22 cellular contexts compared by ENCODE assay signal in the genomic region with DNA sequence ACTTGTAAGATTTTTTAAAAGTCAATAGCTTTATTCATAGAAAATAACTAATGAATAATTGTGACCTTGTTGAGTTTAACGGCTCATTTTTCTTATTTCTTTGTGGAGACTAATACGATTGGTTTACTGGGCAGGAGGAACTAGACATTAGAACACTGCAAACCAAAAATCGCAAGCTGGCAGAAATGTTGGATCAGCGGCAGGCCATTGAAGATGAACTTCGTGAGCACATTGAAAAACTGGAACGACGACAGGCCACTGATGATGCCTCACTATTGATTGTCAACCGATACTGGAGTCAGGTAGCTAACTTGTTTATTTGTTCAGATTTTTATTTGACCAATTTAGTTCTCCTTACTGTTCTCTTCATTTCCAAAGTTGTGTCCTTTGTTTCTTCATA. TPM values are rescaled to one million over a fixed set of nuclear protein-coding genes. Genes with fewer than 3 reads are reported as not detected.
DNase-seq lines count a peak whose midpoint lies in the region; ATAC-seq, FAIRE-seq and TF ChIP-seq lines count a peak whose summit lies in the region.
"Had no signal": no experiment of that assay in that cellular context is flagged by ENCODE, and none has a peak within 500 bp of the region (broad histone marks: within the 10 kb centered on the region; RNA-seq: fewer than 3 reads in every experiment).

No MANE protein-coding gene starts in this region.

- no peak overlapping the region for H3K4me3 ChIP-seq in bronchial epithelial cell (ENCODE audit: low read depth, low read length)

- no peaks in the 10 kb centered on the region for H3K27me3 ChIP-seq in bronchial epithelial cell (ENCODE audit: control insufficient read depth, insufficient read depth, low read length)

- TF ChIP-seq CTCF in bronchial epithelial cell (IDR thresholded peaks at IDR 0.05; ENCODE audit: insufficient read depth, low read length, severe bottlenecking) = no peak

- peak overlapping the region; percentile 32 for H3K27ac Mint-ChIP-seq in memory B cell
- H3K27ac Mint-ChIP-seq: CD4-positive, alpha-beta memory T cell had no signal

- H3K36me3 ChIP-seq in bronchial epithelial cell (ENCODE audit: control insufficient read depth, insufficient read depth, low read length) = peaks cover 16% of the 10 kb centered on the region

- FAIRE-seq in H54 (lab: Jason Lieb, UNC) = peak; percentile 33
- FAIRE-seq in bronchial epithelial cell (lab: Jason Lieb, UNC) = peak; percentile 91
- FAIRE-seq: GM12891, GM18507 had no signal

- H3K27me3 Mint-ChIP-seq in memory B cell = no peaks in the 10 kb centered on the region
- H3K27me3 Mint-ChIP-seq: CD4-positive, alpha-beta memory T cell had no signal

- DNase-seq in H54 (ENCODE audit: insufficient read length, low spot score) = no peak
- DNase-seq in bronchial epithelial cell (ENCODE audit: low read depth) = no peak
- DNase-seq in memory B cell (ENCODE audit: low spot score in 2 of 2) = no peak
- DNase-seq in medulla oblongata (ENCODE audit: extremely low spot score) = no peak
- no peak for DNase-seq in kidney glomerular epithelial cell (lab: John Stamatoyannopoulos, UW)
- DNase-seq: 8988T; C1 segment of cervical spinal cord; Calu3; CD4-positive, alpha-beta memory T cell; COR-L47; DMS53; DMS79 treated with DMSO at 0.1 percent for 48 hours; GF-D8; GOT3; H7; HCEC 1CT had no signal

- H3K4me3 Mint-ChIP-seq in memory B cell = no peak overlapping the region
- H3K4me3 Mint-ChIP-seq: CD4-positive, alpha-beta memory T cell had no signal

- peaks cover 8% of the 10 kb centered on the region for H3K4me1 Mint-ChIP-seq in memory B cell

- ATAC-seq in memory B cell (ENCODE audit: low read depth) (no peak), GM19035 (IDR thresholded peaks at IDR 0.05; ENCODE audit: unreplicated experiment) (no peak)

- H3K36me3 Mint-ChIP-seq in memory B cell = peaks cover 17% of the 10 kb centered on the region

- no peak for TF ChIP-seq POLR2A in H54 (IDR thresholded peaks at IDR 0.05; ENCODE audit: low read depth, low read length)

- no peaks in the 10 kb centered on the region for H3K9me3 Mint-ChIP-seq in memory B cell
- H3K9me3 Mint-ChIP-seq: CD4-positive, alpha-beta memory T cell had no signal

RNA-seq across cellular contexts. Expression of a gene that starts 6.4 kb away (rescaled TPM):
- 37.6 and 56.3 TPM in 2 replicates for total RNA-seq in bronchial epithelial cell

RNA-seq across cellular contexts. Expression of a gene that starts 54.7 kb away (rescaled TPM):
- total RNA-seq in bronchial epithelial cell = not detected in 2 replicates
- total RNA-seq: A673; Calu3; CD4-positive, alpha-beta memory T cell; Daoy; G401; H7 had no signal
